Comparison of ENCODE assay signal across 8 cellular contexts in the genomic region with DNA sequence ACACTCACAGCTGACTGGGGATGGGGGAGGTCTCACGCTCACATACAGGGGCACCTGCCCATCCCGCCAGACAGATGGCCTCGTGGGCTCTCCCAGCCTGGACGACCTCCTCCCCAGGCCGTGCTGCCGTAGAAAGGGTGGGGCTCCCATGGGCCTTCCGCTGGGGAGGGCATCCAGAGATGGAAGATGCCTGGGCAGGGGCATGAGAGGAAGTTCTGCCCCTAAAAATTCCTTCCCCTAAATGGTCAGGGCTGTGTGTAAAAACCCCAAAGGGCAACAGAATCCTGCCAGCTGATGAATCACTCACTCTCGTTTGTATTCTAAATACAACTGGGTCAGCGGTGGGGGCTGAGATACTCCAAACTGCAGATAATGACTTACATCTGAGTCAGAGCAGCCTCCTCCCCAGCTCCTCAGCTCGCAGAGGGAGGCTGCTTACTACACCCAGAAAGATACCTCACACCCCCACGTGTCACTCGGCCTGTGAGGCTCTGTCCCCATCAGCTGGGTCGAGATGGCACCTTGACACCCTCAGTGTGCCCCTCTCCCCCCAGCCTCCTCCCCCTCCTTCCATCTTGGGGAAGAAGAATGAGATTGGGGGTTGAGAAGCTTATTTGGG. TPM values are rescaled to one million over a fixed set of nuclear protein-coding genes. Genes with fewer than 3 reads are reported as not detected.
A peak's percentile ranks its signal among the peaks of the same experiment; 100 is the strongest.
DNase-seq lines count a peak whose midpoint lies in the region; ATAC-seq, FAIRE-seq and TF ChIP-seq lines count a peak whose summit lies in the region.

No MANE protein-coding gene starts in this region.

- H3K4me1 Mint-ChIP-seq in activated B cell treated with CpG ODN at 0.5 μM for 24 hours = peaks cover 84% of the 10 kb centered on the region
- peaks cover 44% of the 10 kb centered on the region for H3K4me1 Mint-ChIP-seq in MCF 10A (ENCODE audit: insufficient read depth, unreplicated experiment)

- H3K4me2 ChIP-seq in HepG2 (ENCODE audit: low read depth, low read length) = no peak overlapping the region

- POLR2A ChIA-PET in activated B cell treated with CpG ODN at 0.5 μM for 24 hours (lab: Charles Lee) = interaction anchor here (1.6 kb wide), 1 partner anchor 11 kb away, joined by 15 read pairs; a partner anchor contains a TSS
- POLR2A ChIA-PET in MCF 10A (lab: Yijun Ruan, JAX) = interaction anchor here (0.5 to 4.5 kb wide), 6 partner anchors 8 to 1889 kb away, joined by 3 to 52 read pairs (median 10); a partner anchor contains a TSS
- POLR2A ChIA-PET in HepG2 (lab: Yijun Ruan, JAX) = interaction anchor here (4.7 kb wide), 1 partner anchor 10 kb away, joined by 29 read pairs; a partner anchor contains a TSS

- no peak overlapping the region for H3K4me3 ChIP-seq in HepG2 (replicated peaks in 1 of 3; ENCODE audit: insufficient read depth in 1 of 3, low read depth in 2 of 3, low read length in 3 of 3)

- peak; percentile 76 for DNase-seq in NK-92 treated with Interleukin-12 subunit alpha and Interleukin-12 subunit beta, amount 100 ng/mL, for 24 hours (lab: John Stamatoyannopoulos, UW)
- DNase-seq in NK-92 (lab: John Stamatoyannopoulos, UW; ENCODE audit: unreplicated experiment) (no peak), activated B cell treated with CpG ODN at 0.5 μM for 24 hours (no peak), MCF 10A (ENCODE audit: unreplicated experiment) (peak; percentile 97), HepG2 (ENCODE audit: low spot score) (no peak), NCI-H1417 treated with DMSO at 0.1 percent for 48 hours (lab: John Stamatoyannopoulos, UW) (no peak)
- peak; percentile 58 to 78 for DNase-seq in stimulated activated CD4-positive, alpha-beta T cell treated with anti-CD3 and anti-CD28 coated beads, Interleukin-4, amount 100 ng/mL, for 48 hours (ENCODE audit: low read depth in 2 of 2)

- CTCF ChIA-PET in activated B cell treated with CpG ODN at 0.5 μM for 24 hours (lab: Charles Lee) = no interaction called here
- CTCF ChIA-PET in MCF 10A (lab: Yijun Ruan, JAX) = interaction anchor here (0.7 kb wide), 2 partner anchors 11 to 99 kb away, joined by 3 read pairs; no protein-coding TSS in a partner anchor
- CTCF ChIA-PET in HepG2 (lab: Yijun Ruan, JAX; ENCODE audit: low intra/inter-chr PET ratio, low total read pairs) = no interaction called here

- 78% methylated on average over 12 of the region's 13 CpGs for WGBS in HepG2 (ENCODE audit: low lambda C conversion rate)

- H3K27ac Mint-ChIP-seq in activated B cell treated with CpG ODN at 0.5 μM for 24 hours (peak overlapping the region; percentile 18), MCF 10A (ENCODE audit: low read depth, unreplicated experiment) (peak overlapping the region; percentile 90)

- H3K9me3 ChIP-seq in HepG2 (ENCODE audit: low read length) = no peaks in the 10 kb centered on the region

- no peak for TF ChIP-seq RAD21 in HepG2 (CRISPR knock-in tag; IDR thresholded peaks at IDR 0.05)

- BruUV-seq in MCF 10A (replicated peaks; lab: Mats Ljungman, UMichigan) (no TSS peak), HepG2 (replicated peaks; lab: Mats Ljungman, UMichigan) (no TSS peak)

- H3K27me3 ChIP-seq in HepG2 (ENCODE audit: control insufficient read depth in 1 of 2, insufficient read depth in 2 of 2, low read length in 2 of 2) = no peaks in the 10 kb centered on the region; a peak in 1 of 5 replicates

- H4K20me1 ChIP-seq in HepG2 (ENCODE audit: insufficient read depth, low read length) = peaks cover 69% of the 10 kb centered on the region

- ATAC-seq in activated B cell treated with CpG ODN at 0.5 μM for 24 hours (ENCODE audit: low read depth) (peak; percentile 83), HepG2 (peak; percentile 5; the same call in 2 of the 3 replicates), GM21825 (IDR thresholded peaks at IDR 0.05; ENCODE audit: unreplicated experiment) (no peak)

- FAIRE-seq in HepG2 (lab: Jason Lieb, UNC) = no peak

- H3K79me2 ChIP-seq in HepG2 (ENCODE audit: insufficient read depth, low read length) = peaks cover 91% of the 10 kb centered on the region

- H3K36me3 Mint-ChIP-seq in activated B cell treated with CpG ODN at 0.5 μM for 24 hours (ENCODE audit: low read depth) = peaks cover 79% of the 10 kb centered on the region
- peaks cover 68% of the 10 kb centered on the region for H3K36me3 Mint-ChIP-seq in MCF 10A (ENCODE audit: insufficient read depth, unreplicated experiment)

- no peaks in the 10 kb centered on the region for H3K27me3 Mint-ChIP-seq in activated B cell treated with CpG ODN at 0.5 μM for 24 hours
- H3K27me3 Mint-ChIP-seq in MCF 10A (ENCODE audit: insufficient read depth, unreplicated experiment) = no peaks in the 10 kb centered on the region

- peaks cover 38 to 84% of the 10 kb centered on the region in 2 experiments for H3K36me3 ChIP-seq in HepG2 (replicated peaks in 1 of 2; ENCODE audit: control insufficient read depth in 1 of 2, insufficient read depth in 2 of 2, low read length in 2 of 2)

- H3K4me3 Mint-ChIP-seq in activated B cell treated with CpG ODN at 0.5 μM for 24 hours (no peak overlapping the region), MCF 10A (ENCODE audit: unreplicated experiment) (peak overlapping the region; percentile 44)

- intact Hi-C loops in activated B cell treated with CpG ODN at 0.5 μM for 24 hours (cut with micrococcal nuclease) (no loop called here), MCF 10A (cut with micrococcal nuclease) (loop anchor here (1.0 kb wide), 1 partner anchor 10 kb away; no protein-coding TSS in a partner anchor), HepG2 (cut with micrococcal nuclease; ENCODE audit: unreplicated experiment) (no loop called here)

- H3K27ac ChIP-seq in HepG2 (ENCODE audit: extremely low read length, insufficient read depth, low read length) = no peak overlapping the region

- no peak overlapping the region for H2AFZ ChIP-seq in HepG2 (ENCODE audit: low read length)

- peaks cover 66% of the 10 kb centered on the region for H3K4me1 ChIP-seq in HepG2 (ENCODE audit: insufficient read depth, low read length)

- no peak for TF ChIP-seq POLR2A in HepG2 (IDR thresholded peaks at IDR 0.05; ENCODE audit: insufficient read depth in 1 of 2, low read depth in 2 of 2, low read length in 2 of 2)

- TF ChIP-seq EP300 in HepG2 (IDR thresholded peaks at IDR 0.05; ENCODE audit: low read depth in 2 of 2, low read length in 2 of 2) (no peak), HepG2 (CRISPR knock-in tag; IDR thresholded peaks at IDR 0.05; ENCODE audit: borderline replicate concordance) (no peak)

- TF ChIP-seq CTCF in activated B cell treated with CpG ODN at 0.5 μM for 24 hours (IDR thresholded peaks at IDR 0.05) (no peak), MCF 10A (IDR thresholded peaks at IDR 0.05; ENCODE audit: unreplicated experiment) (no peak), HepG2 (CRISPR knock-in tag; IDR thresholded peaks at IDR 0.05) (no peak)

- in situ Hi-C loops in HepG2 (cut with HindIII; ENCODE audit: extremely low pct_ligation_motif_present, low pct_unique_long_range_greater_than_20kb) = no loop called here

- no peak overlapping the region for H3K9ac ChIP-seq in HepG2 (ENCODE audit: insufficient read depth, low read depth, low read length)

- H3K9me3 Mint-ChIP-seq in activated B cell treated with CpG ODN at 0.5 μM for 24 hours = no peaks in the 10 kb centered on the region
- H3K9me3 Mint-ChIP-seq in MCF 10A (ENCODE audit: unreplicated experiment) = no peaks in the 10 kb centered on the region

TF ChIP-seq in HepG2, 621 proteins besides CTCF, POLR2A, EP300 and RAD21:
- TF ChIP-seq FOSL2 (CRISPR knock-in tag; IDR thresholded peaks at IDR 0.05) (peak; percentile 12; the same call in 1 of the 2 replicates), KMT2B (CRISPR knock-in tag; IDR thresholded peaks at IDR 0.05) (no peak)

RNA-seq across cellular contexts. Expression of a gene that starts 10.1 kb away (rescaled TPM):
- total RNA-seq in activated B cell treated with CpG ODN at 0.5 μM for 24 hours (337 and 348 TPM in 2 replicates), MCF 10A (2022) (240 and 246 TPM in 2 replicates), HepG2 (2016; rRNA removed; fragmentation: Illumina TruSeq; extraction: Trizol) (106 and 120 TPM in 2 replicates)
- 50.7 and 51.7 TPM in 2 replicates for total RNA-seq in HepG2 (2016; cell fraction: cytosol; rRNA removed; fragmentation: Illumina TruSeq; extraction: Trizol; ENCODE audit: low read depth)
- total RNA-seq in HepG2 (2016; cell fraction: insoluble cytoplasmic fraction; rRNA removed; fragmentation: Illumina TruSeq; extraction: Trizol) = 98.1 and 109 TPM in 2 replicates
- 54.9 and 56.0 TPM in 2 replicates for total RNA-seq in HepG2 (2016; cell fraction: membrane; rRNA removed; fragmentation: Illumina TruSeq; extraction: Trizol)
- total RNA-seq in HepG2 (2016; cell fraction: nucleus; rRNA removed; fragmentation: Illumina TruSeq; extraction: Trizol) = 57.3 and 65.4 TPM in 2 replicates
- polyA plus RNA-seq in HepG2 (2011; rRNA removed) = 198 and 199 TPM in 2 replicates
- polyA plus RNA-seq in HepG2 (2011; cell fraction: cytosol; rRNA removed) = 187 and 226 TPM in 2 replicates
- 166 and 177 TPM in 2 replicates for polyA plus RNA-seq in HepG2 (2011; cell fraction: nucleus; rRNA removed)
- 117 and 122 TPM in 2 replicates for polyA plus RNA-seq in HepG2 (2012)
- polyA plus RNA-seq in HepG2 (2016; cell fraction: cytosol; fragmentation: Illumina TruSeq; extraction: Trizol; ENCODE audit: low read depth) = 33.9 and 35.4 TPM in 2 replicates
- polyA plus RNA-seq in HepG2 (2016; cell fraction: insoluble cytoplasmic fraction; fragmentation: Illumina TruSeq; extraction: Trizol; ENCODE audit: low read depth) = 136 and 179 TPM in 2 replicates
- polyA plus RNA-seq in HepG2 (2016; cell fraction: membrane; fragmentation: Illumina TruSeq; extraction: Trizol; ENCODE audit: low read depth) = 47.7 and 51.7 TPM in 2 replicates
- 118 and 124 TPM in 2 replicates for polyA plus RNA-seq in HepG2 (2016; cell fraction: nucleus; fragmentation: Illumina TruSeq; extraction: Trizol; ENCODE audit: insufficient read depth, low read depth)
- 149 and 296 TPM in 2 replicates for polyA minus RNA-seq in HepG2 (2011; rRNA and poly(A)+ RNA removed; ENCODE audit: low replicate concordance)
- polyA minus RNA-seq in HepG2 (2011; cell fraction: cytosol; rRNA and poly(A)+ RNA removed) = 111 and 136 TPM in 2 replicates
- 82.2 and 96.2 TPM in 2 replicates for polyA minus RNA-seq in HepG2 (2011; cell fraction: nucleus; rRNA and poly(A)+ RNA removed)

Comparison
In these comparisons a context has a peak if more than half of its experiments do, and no peak if none do; other contexts are left out.
1. DNase-seq: peak in NK-92 treated with Interleukin-12 subunit alpha and Interleukin-12 subunit beta, amount 100 ng/mL, for 24 hours (single experiment), MCF 10A (single experiment) and stimulated activated CD4-positive, alpha-beta T cell treated with anti-CD3 and anti-CD28 coated beads, Interleukin-4, amount 100 ng/mL, for 48 hours (2 of 2); none in NK-92 (single experiment), activated B cell treated with CpG ODN at 0.5 μM for 24 hours (single experiment), HepG2 (single experiment) and NCI-H1417 treated with DMSO at 0.1 percent for 48 hours (single experiment).